In the genomic region with DNA sequence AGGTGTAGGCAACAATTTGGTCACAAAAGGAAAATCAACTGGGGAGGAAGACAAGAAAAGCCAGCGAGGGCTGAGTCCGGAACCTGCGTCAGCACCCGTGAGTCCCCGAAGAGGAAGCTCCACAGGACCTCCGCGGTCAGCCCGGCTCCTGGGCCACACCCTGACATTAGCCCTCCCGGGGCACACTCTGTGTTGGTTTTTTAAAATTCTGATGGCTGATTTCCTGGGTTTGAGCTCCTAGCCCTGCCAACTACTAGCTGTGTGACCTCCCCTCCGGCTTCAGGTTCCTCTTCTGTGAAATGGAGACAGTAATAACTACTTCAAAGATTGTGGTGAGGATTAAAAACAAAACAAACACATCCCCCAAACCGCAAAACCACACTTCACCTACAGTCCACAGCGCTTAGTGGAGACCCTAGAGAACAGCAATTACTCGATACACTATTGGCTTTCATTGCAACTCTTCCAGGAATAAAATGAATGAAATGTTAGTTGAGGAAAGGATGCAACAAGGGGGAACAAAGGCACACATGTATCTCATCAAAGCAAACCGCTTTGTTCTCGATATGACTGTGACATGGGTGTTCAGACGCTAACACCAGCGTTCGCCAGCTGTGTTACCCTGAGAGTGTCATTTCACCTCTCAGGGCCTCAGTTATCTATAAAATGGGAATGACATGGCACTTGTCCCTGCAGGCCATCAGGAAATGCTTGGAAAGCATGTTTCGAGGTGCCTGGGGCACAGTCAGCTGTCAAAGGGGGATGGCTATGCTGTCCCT, we compare ENCODE assay signal across 9 cellular contexts. TPM values are rescaled to one million over a fixed set of nuclear protein-coding genes. Genes with fewer than 3 reads are reported as not detected.
DNase-seq lines count a peak whose midpoint lies in the region; ATAC-seq, FAIRE-seq and TF ChIP-seq lines count a peak whose summit lies in the region.
"Had no signal": no experiment of that assay in that cellular context is flagged by ENCODE, and none has a peak within 500 bp of the region (broad histone marks: within the 10 kb centered on the region; RNA-seq: fewer than 3 reads in every experiment).

No MANE protein-coding gene starts in this region.

- H3K9ac ChIP-seq in kidney (ENCODE audit: low read length in 2 of 2): no peak overlapping the region

- H3K36me3 Mint-ChIP-seq in activated CD4-positive, alpha-beta memory T cell treated with anti-CD3 and anti-CD28 coated beads for 36 hours: peaks cover 2% of the 10 kb centered on the region

- peak overlapping the region; percentile 56 for H3K4me3 Mint-ChIP-seq in activated CD4-positive, alpha-beta memory T cell treated with anti-CD3 and anti-CD28 coated beads for 36 hours

- TF ChIP-seq CTCF in GM06990 (IDR thresholded peaks at IDR 0.05; ENCODE audit: insufficient read depth, low read length, poor library complexity, severe bottlenecking) (no peak), kidney (IDR thresholded peaks at IDR 0.05; ENCODE audit: borderline replicate concordance, extremely low read depth, insufficient read depth) (no peak), upper lobe of right lung (IDR thresholded peaks at IDR 0.05) (no peak), dorsolateral prefrontal cortex (IDR thresholded peaks at IDR 0.05 in 54 of 56, conservative IDR thresholded peaks at IDR 0.05 in 2 of 56; ENCODE audit: low read depth in 1 of 56, partially characterized antibody in 56 of 56) (no peak)

- POLR2A ChIA-PET in activated CD4-positive, alpha-beta memory T cell treated with anti-CD3 and anti-CD28 coated beads for 36 hours (lab: Charles Lee): interaction anchor here (0.6 to 2.3 kb wide), 10 partner anchors 9 to 605 kb away, joined by 3 to 15 read pairs (median 4); partner anchors contain the start of gene PMEPA1

- peak overlapping the region in 1 of 2 donors; percentile 18 for H3K27ac ChIP-seq in kidney (ENCODE audit: low read depth in 2 of 2, low read length in 2 of 2)
- H3K27ac ChIP-seq in upper lobe of right lung: peak overlapping the region; percentile 63
- no peak overlapping the region for H3K27ac ChIP-seq in dorsolateral prefrontal cortex
- H3K27ac ChIP-seq: cardiac muscle cell had no signal

- peaks cover 60% of the 10 kb centered on the region for H3K4me1 Mint-ChIP-seq in activated CD4-positive, alpha-beta memory T cell treated with anti-CD3 and anti-CD28 coated beads for 36 hours (ENCODE audit: low read depth)

- FAIRE-seq in HTR-8/SVneo (lab: Jason Lieb, UNC): peak; percentile 90
- no peak for FAIRE-seq in kidney (lab: Jason Lieb, UNC)

- peak overlapping the region; percentile 87 for H3K27ac Mint-ChIP-seq in activated CD4-positive, alpha-beta memory T cell treated with anti-CD3 and anti-CD28 coated beads for 36 hours

- H3K36me3 ChIP-seq in GM06990 (ENCODE audit: control insufficient read depth, insufficient read depth, low read length) (peaks cover 2% of the 10 kb centered on the region), kidney (ENCODE audit: control insufficient read depth in 1 of 2, insufficient read depth in 2 of 2, low read length in 2 of 2) (no peaks in the 10 kb centered on the region), upper lobe of right lung (no peaks in the 10 kb centered on the region)
- H3K36me3 ChIP-seq: cardiac muscle cell had no signal

- ATAC-seq in GM21423 (IDR thresholded peaks at IDR 0.05; ENCODE audit: unreplicated experiment) (peak; percentile 47), upper lobe of right lung (peak; percentile 77)

- H3K4me1 ChIP-seq in kidney (ENCODE audit: control insufficient read depth in 1 of 2, insufficient read depth in 1 of 2, low read depth in 1 of 2, low read length in 2 of 2): no peaks in the 10 kb centered on the region
- peaks cover 10% of the 10 kb centered on the region for H3K4me1 ChIP-seq in upper lobe of right lung

- DNase-seq in GM06990 (ENCODE audit: extremely low read depth, insufficient read length) (peak; percentile 87), HTR-8/SVneo (ENCODE audit: insufficient read length, low spot score) (no peak), kidney (peak; percentile 87), upper lobe of right lung (peak; percentile 75), dorsolateral prefrontal cortex (no peak), EL (no peak)
- DNase-seq in activated CD4-positive, alpha-beta memory T cell treated with anti-CD3 and anti-CD28 coated beads for 36 hours: peak; percentile 81

- H3K27me3 ChIP-seq in GM06990 (replicated peaks; ENCODE audit: control insufficient read depth, insufficient read depth, low read length): no peaks in the 10 kb centered on the region; the same call in none of the 2 replicates
- no peaks in the 10 kb centered on the region for H3K27me3 ChIP-seq in upper lobe of right lung
- H3K27me3 ChIP-seq in dorsolateral prefrontal cortex: peaks cover 0 to 10% (median 0%) of the 10 kb centered on the region in 45 donors

- intact Hi-C loops in activated CD4-positive, alpha-beta memory T cell treated with anti-CD3 and anti-CD28 coated beads for 36 hours (cut with micrococcal nuclease): loop anchor here (1.0 to 5.0 kb wide), 7 partner anchors 9 to 788 kb away; partner anchors contain the start of gene PMEPA1
- intact Hi-C loops in kidney (cut with DNase I) (no loop called here), upper lobe of right lung (cut with DNase I) (no loop called here), dorsolateral prefrontal cortex (cut with DNase I) (no loop called here)

- H3K9me3 ChIP-seq in kidney (ENCODE audit: control insufficient read depth in 1 of 2, low read length in 2 of 2) (no peaks in the 10 kb centered on the region), upper lobe of right lung (no peaks in the 10 kb centered on the region)

- peaks cover 7% of the 10 kb centered on the region for H3K27me3 Mint-ChIP-seq in activated CD4-positive, alpha-beta memory T cell treated with anti-CD3 and anti-CD28 coated beads for 36 hours

- CTCF ChIA-PET in activated CD4-positive, alpha-beta memory T cell treated with anti-CD3 and anti-CD28 coated beads for 36 hours (lab: Charles Lee): interaction anchor here (0.8 to 4.1 kb wide), 7 partner anchors 10 to 604 kb away, joined by 3 to 27 read pairs (median 4); no protein-coding TSS in a partner anchor

- peaks cover 2% of the 10 kb centered on the region for H3K9me3 Mint-ChIP-seq in activated CD4-positive, alpha-beta memory T cell treated with anti-CD3 and anti-CD28 coated beads for 36 hours

- H3K4me3 ChIP-seq in GM06990 (replicated peaks; ENCODE audit: low read depth, low read length): peak overlapping the region; percentile 57
- H3K4me3 ChIP-seq in kidney (ENCODE audit: low read length in 2 of 2): no peak overlapping the region
- peak overlapping the region; percentile 35 for H3K4me3 ChIP-seq in upper lobe of right lung
- H3K4me3 ChIP-seq in dorsolateral prefrontal cortex: no peak overlapping the region
- H3K4me3 ChIP-seq: cardiac muscle cell had no signal

RNA-seq across cellular contexts. Expression of gene ZBP1, which starts 1.0 kb away (rescaled TPM):
- total RNA-seq in activated CD4-positive, alpha-beta memory T cell treated with anti-CD3 and anti-CD28 coated beads for 36 hours: 1 to 10 TPM in 1 of 2 experiments, under 1 TPM in 1; 0.73 to 1.1 TPM
- 3.7 TPM for total RNA-seq in kidney
- polyA plus RNA-seq in kidney (ENCODE audit: insufficient read depth, low read depth, low replicate concordance): not detected
- total RNA-seq in upper lobe of right lung: 2.7 TPM
- 1 to 10 TPM in 11 of 120 experiments, under 1 TPM in 22, not detected in 87; 0.20 to 2.4 (median 0.79) TPM for total RNA-seq in dorsolateral prefrontal cortex
- total RNA-seq: cardiac muscle cell had no signal
- polyA plus RNA-seq: cardiac muscle cell had no signal

RNA-seq across cellular contexts. Expression of gene PCK1, which starts 58.3 kb away (rescaled TPM):
- total RNA-seq in activated CD4-positive, alpha-beta memory T cell treated with anti-CD3 and anti-CD28 coated beads for 36 hours: not detected
- total RNA-seq in kidney (29.7 TPM), upper lobe of right lung (4.7 TPM), dorsolateral prefrontal cortex (10 to 100 TPM in 6 of 120 experiments, 1 to 10 TPM in 83, under 1 TPM in 24, not detected in 7; 0.16 to 13.1 (median 2.9) TPM)
- 551 TPM for polyA plus RNA-seq in kidney (ENCODE audit: insufficient read depth, low read depth, low replicate concordance)
- polyA plus RNA-seq: cardiac muscle cell had no signal

Comparison
In these comparisons a context has a peak if more than half of its experiments do, and no peak if none do; other contexts are left out.
1. DNase-seq: peak in GM06990 (single experiment), activated CD4-positive, alpha-beta memory T cell treated with anti-CD3 and anti-CD28 coated beads for 36 hours (single experiment), kidney (single experiment) and upper lobe of right lung (single experiment); none in HTR-8/SVneo (single experiment), dorsolateral prefrontal cortex (0 of 10) and EL (single experiment).
2. H3K4me3 ChIP-seq: peak in GM06990 (single experiment) and upper lobe of right lung (single experiment); none in kidney (0 of 2) and dorsolateral prefrontal cortex (0 of 59).